In genomic region chr12:6363330-6364036, GRCh38 we compare ENCODE assay signal across 1 cellular context.
TF ChIP-seq lines count a peak whose summit lies in the region.

No MANE protein-coding gene starts in this region.

TF ChIP-seq in GM12878, 131 proteins besides CTCF, POLR2A, EP300 and RAD21:
- TF ChIP-seq REST (IDR thresholded peaks at IDR 0.05; ENCODE audit: low read depth, low read length), result no peak
- TF ChIP-seq NR2F1 (conservative IDR thresholded peaks at IDR 0.05), result 0 out of 2 replicates have a peak, but pooled peaks have one; percentile 11
